In genomic region chr2:101367508-101367907, GRCh38 we compare ENCODE assay signal across 21 cellular contexts. TPM values are rescaled to one million over a fixed set of nuclear protein-coding genes. Genes with fewer than 3 reads are reported as not detected.
"Had no signal": no experiment of that assay in that cellular context is flagged by ENCODE, and none has a peak within 500 bp of the region (broad histone marks: within the 10 kb centered on the region; RNA-seq: fewer than 3 reads in every experiment).

No MANE protein-coding gene starts in this region.

- H3K9me3 ChIP-seq: SK-N-SH had no signal

- DNase-seq: Kasumi-1, MM.1S, NCI-H1092 treated with DMSO at 0.1 percent for 48 hours, NCI-H1436, NCI-H187, NCI-H2029, NCI-H2081 treated with DMSO at 0.1 percent for 48 hours, NCI-H2171 treated with DMSO at 0.1 percent for 48 hours, NCI-H345, NCI-H446 treated with DMSO at 0.1 percent for 48 hours, NCI-H510A treated with DMSO at 0.1 percent for 48 hours, NCI-H69, Right ventricle myocardium superior, RPMI8226, SK-N-SH, SW 1271 had no signal

- H3K9me3 Mint-ChIP-seq: IgD-negative memory B cell had no signal

- H3K36me3 Mint-ChIP-seq: IgD-negative memory B cell had no signal

- H3K4me3 ChIP-seq: K562 had no signal

- H3K27ac ChIP-seq: HL-60, KMS-11 had no signal

- H3K4me3 Mint-ChIP-seq: IgD-negative memory B cell had no signal

- H3K27me3 Mint-ChIP-seq: IgD-negative memory B cell had no signal

- H3K27ac Mint-ChIP-seq: IgD-negative memory B cell had no signal

RNA-seq across cellular contexts. Expression of gene CREG2, which starts 19.8 kb away (rescaled TPM):
- total RNA-seq: K562, Right ventricle myocardium superior, SK-MEL-5 had no signal
